In genomic region chr17:70636517-70637133, GRCh38 we compare ENCODE assay signal across 8 cellular contexts.
DNase-seq lines count a peak whose midpoint lies in the region; ATAC-seq, FAIRE-seq and TF ChIP-seq lines count a peak whose summit lies in the region.

No MANE protein-coding gene starts in this region.

- H3K4me2 ChIP-seq in MM.1S (ENCODE audit: low read depth, low read length) (no peak overlapping the region), smooth muscle cell (no peak overlapping the region)

- no peak for ATAC-seq in GM21367 (IDR thresholded peaks at IDR 0.05; ENCODE audit: unreplicated experiment)

- H3F3A ChIP-seq in MM.1S (ENCODE audit: insufficient read depth, low read length) (no peaks in the 10 kb centered on the region), smooth muscle cell (ENCODE audit: low read depth) (no peaks in the 10 kb centered on the region)

- H3K79me2 ChIP-seq in MM.1S (ENCODE audit: low read length) (no peaks in the 10 kb centered on the region), smooth muscle cell (ENCODE audit: low read depth) (no peaks in the 10 kb centered on the region)

- H3K4me3 ChIP-seq in GM12875 (ENCODE audit: low read depth, low read length) (no peak overlapping the region), MM.1S (ENCODE audit: low read length) (no peak overlapping the region), smooth muscle cell (no peak overlapping the region)

- H4K20me1 ChIP-seq in MM.1S (ENCODE audit: insufficient read depth, low read length) (no peaks in the 10 kb centered on the region), smooth muscle cell (ENCODE audit: low read depth) (no peaks in the 10 kb centered on the region)

- H3K4me1 ChIP-seq in MM.1S (ENCODE audit: low read length) (no peaks in the 10 kb centered on the region), smooth muscle cell (ENCODE audit: low read depth) (no peaks in the 10 kb centered on the region)

- H3K9ac ChIP-seq in MM.1S (ENCODE audit: low read length), result no peak overlapping the region
- H3K9ac ChIP-seq in smooth muscle cell (ENCODE audit: low read depth), result no peak overlapping the region

- 20% methylated on average over 2 of the region's 2 CpGs for WGBS in smooth muscle cell (ENCODE audit: low lambda C conversion rate)

- TF ChIP-seq CTCF in GM12875 (IDR thresholded peaks at IDR 0.05; ENCODE audit: borderline replicate concordance, insufficient read depth, low read depth, low read length), result peak; percentile 49; the same call in 1 of the 2 replicates
- peak; percentile 59 for TF ChIP-seq CTCF in MM.1S (IDR thresholded peaks at IDR 0.05; ENCODE audit: low read length)
- peak; percentile 85 for TF ChIP-seq CTCF in smooth muscle cell (IDR thresholded peaks at IDR 0.05; ENCODE audit: borderline replicate concordance, insufficient read depth, poor library complexity, severe bottlenecking)

- H3K9me2 ChIP-seq in MM.1S (replicated peaks; ENCODE audit: insufficient read depth, low read length), result no peaks in the 10 kb centered on the region

- peak; percentile 43 for DNase-seq in AG08396 (ENCODE audit: low spot score)
- peak; percentile 42 for DNase-seq in MM.1S
- peak; percentile 37 for DNase-seq in SKM-1 treated with dmso at 0.1 percent for 144 hours (lab: John Stamatoyannopoulos, UW; ENCODE audit: unreplicated experiment)
- peak; percentile 36 to 39 for DNase-seq in frontal cortex (ENCODE audit: low spot score in 2 of 2)
- DNase-seq in smooth muscle cell (lab: John Stamatoyannopoulos, UW; ENCODE audit: unreplicated experiment), result no peak
- DNase-seq in mesenteric fat pad (ENCODE audit: low spot score), result no peak

- H3K9me3 ChIP-seq in MM.1S (replicated peaks; ENCODE audit: insufficient read depth, low read length) (no peaks in the 10 kb centered on the region), smooth muscle cell (replicated peaks; ENCODE audit: low read depth) (no peaks in the 10 kb centered on the region)

- H3K36me3 ChIP-seq in MM.1S (replicated peaks; ENCODE audit: insufficient read depth, low read length) (no peaks in the 10 kb centered on the region), smooth muscle cell (ENCODE audit: low read depth) (no peaks in the 10 kb centered on the region)

- no peak overlapping the region for H2AFZ ChIP-seq in MM.1S (ENCODE audit: low read length)
- no peak overlapping the region for H2AFZ ChIP-seq in smooth muscle cell (ENCODE audit: low read depth)

- FAIRE-seq in frontal cortex (lab: Jason Lieb, UNC), result peak; percentile 97

- no peak overlapping the region for H3K27ac ChIP-seq in MM.1S (ENCODE audit: low read length)
- no peak overlapping the region for H3K27ac ChIP-seq in smooth muscle cell (ENCODE audit: low read depth)

- H3K27me3 ChIP-seq in MM.1S (replicated peaks; ENCODE audit: insufficient read depth, low read length) (no peaks in the 10 kb centered on the region), smooth muscle cell (ENCODE audit: low read depth) (no peaks in the 10 kb centered on the region)

Comparison
In these comparisons a context has a peak if more than half of its experiments do, and no peak if none do; other contexts are left out.
1. DNase-seq: peak in AG08396 (single experiment), MM.1S (single experiment), SKM-1 treated with dmso at 0.1 percent for 144 hours (single experiment) and frontal cortex (2 of 2); none in smooth muscle cell (single experiment) and mesenteric fat pad (single experiment).
2. Peak in every context shown above with its lines, with median percentiles within 50 percentile points of each other: CTCF ChIP-seq.